Comparison of ENCODE assay signal across 1 cellular context in genomic region chr12:47307680-47308399, GRCh38.
TF ChIP-seq lines count a peak whose summit lies in the region.

No MANE protein-coding gene starts in this region.

TF ChIP-seq in H1, 55 proteins besides CTCF, POLR2A, EP300 and RAD21 (continued from another document):
- TF ChIP-seq, protein P1, sequence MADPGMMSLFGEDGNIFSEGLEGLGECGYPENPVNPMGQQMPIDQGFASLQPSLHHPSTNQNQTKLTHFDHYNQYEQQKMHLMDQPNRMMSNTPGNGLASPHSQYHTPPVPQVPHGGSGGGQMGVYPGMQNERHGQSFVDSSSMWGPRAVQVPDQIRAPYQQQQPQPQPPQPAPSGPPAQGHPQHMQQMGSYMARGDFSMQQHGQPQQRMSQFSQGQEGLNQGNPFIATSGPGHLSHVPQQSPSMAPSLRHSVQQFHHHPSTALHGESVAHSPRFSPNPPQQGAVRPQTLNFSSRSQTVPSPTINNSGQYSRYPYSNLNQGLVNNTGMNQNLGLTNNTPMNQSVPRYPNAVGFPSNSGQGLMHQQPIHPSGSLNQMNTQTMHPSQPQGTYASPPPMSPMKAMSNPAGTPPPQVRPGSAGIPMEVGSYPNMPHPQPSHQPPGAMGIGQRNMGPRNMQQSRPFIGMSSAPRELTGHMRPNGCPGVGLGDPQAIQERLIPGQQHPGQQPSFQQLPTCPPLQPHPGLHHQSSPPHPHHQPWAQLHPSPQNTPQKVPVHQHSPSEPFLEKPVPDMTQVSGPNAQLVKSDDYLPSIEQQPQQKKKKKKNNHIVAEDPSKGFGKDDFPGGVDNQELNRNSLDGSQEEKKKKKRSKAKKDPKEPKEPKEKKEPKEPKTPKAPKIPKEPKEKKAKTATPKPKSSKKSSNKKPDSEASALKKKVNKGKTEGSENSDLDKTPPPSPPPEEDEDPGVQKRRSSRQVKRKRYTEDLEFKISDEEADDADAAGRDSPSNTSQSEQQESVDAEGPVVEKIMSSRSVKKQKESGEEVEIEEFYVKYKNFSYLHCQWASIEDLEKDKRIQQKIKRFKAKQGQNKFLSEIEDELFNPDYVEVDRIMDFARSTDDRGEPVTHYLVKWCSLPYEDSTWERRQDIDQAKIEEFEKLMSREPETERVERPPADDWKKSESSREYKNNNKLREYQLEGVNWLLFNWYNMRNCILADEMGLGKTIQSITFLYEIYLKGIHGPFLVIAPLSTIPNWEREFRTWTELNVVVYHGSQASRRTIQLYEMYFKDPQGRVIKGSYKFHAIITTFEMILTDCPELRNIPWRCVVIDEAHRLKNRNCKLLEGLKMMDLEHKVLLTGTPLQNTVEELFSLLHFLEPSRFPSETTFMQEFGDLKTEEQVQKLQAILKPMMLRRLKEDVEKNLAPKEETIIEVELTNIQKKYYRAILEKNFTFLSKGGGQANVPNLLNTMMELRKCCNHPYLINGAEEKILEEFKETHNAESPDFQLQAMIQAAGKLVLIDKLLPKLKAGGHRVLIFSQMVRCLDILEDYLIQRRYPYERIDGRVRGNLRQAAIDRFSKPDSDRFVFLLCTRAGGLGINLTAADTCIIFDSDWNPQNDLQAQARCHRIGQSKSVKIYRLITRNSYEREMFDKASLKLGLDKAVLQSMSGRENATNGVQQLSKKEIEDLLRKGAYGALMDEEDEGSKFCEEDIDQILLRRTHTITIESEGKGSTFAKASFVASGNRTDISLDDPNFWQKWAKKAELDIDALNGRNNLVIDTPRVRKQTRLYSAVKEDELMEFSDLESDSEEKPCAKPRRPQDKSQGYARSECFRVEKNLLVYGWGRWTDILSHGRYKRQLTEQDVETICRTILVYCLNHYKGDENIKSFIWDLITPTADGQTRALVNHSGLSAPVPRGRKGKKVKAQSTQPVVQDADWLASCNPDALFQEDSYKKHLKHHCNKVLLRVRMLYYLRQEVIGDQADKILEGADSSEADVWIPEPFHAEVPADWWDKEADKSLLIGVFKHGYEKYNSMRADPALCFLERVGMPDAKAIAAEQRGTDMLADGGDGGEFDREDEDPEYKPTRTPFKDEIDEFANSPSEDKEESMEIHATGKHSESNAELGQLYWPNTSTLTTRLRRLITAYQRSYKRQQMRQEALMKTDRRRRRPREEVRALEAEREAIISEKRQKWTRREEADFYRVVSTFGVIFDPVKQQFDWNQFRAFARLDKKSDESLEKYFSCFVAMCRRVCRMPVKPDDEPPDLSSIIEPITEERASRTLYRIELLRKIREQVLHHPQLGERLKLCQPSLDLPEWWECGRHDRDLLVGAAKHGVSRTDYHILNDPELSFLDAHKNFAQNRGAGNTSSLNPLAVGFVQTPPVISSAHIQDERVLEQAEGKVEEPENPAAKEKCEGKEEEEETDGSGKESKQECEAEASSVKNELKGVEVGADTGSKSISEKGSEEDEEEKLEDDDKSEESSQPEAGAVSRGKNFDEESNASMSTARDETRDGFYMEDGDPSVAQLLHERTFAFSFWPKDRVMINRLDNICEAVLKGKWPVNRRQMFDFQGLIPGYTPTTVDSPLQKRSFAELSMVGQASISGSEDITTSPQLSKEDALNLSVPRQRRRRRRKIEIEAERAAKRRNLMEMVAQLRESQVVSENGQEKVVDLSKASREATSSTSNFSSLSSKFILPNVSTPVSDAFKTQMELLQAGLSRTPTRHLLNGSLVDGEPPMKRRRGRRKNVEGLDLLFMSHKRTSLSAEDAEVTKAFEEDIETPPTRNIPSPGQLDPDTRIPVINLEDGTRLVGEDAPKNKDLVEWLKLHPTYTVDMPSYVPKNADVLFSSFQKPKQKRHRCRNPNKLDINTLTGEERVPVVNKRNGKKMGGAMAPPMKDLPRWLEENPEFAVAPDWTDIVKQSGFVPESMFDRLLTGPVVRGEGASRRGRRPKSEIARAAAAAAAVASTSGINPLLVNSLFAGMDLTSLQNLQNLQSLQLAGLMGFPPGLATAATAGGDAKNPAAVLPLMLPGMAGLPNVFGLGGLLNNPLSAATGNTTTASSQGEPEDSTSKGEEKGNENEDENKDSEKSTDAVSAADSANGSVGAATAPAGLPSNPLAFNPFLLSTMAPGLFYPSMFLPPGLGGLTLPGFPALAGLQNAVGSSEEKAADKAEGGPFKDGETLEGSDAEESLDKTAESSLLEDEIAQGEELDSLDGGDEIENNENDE (IDR thresholded peaks at IDR 0.05; ENCODE audit: insufficient replicate concordance, low read length), result no peak
- no peak for TF ChIP-seq FOSL1 (IDR thresholded peaks at IDR 0.05; ENCODE audit: insufficient read depth, low read depth, low read length)
